ENCODE assay signal across 16 cellular contexts in genomic region chr4:47824844-47825243, GRCh38. TPM values are rescaled to one million over a fixed set of nuclear protein-coding genes. Genes with fewer than 3 reads are reported as not detected.
DNase-seq lines count a peak whose midpoint lies in the region; ATAC-seq lines count a peak whose summit lies in the region.
"Had no signal": no experiment of that assay in that cellular context is flagged by ENCODE, and none has a peak within 500 bp of the region (broad histone marks: within the 10 kb centered on the region; RNA-seq: fewer than 3 reads in every experiment).

No MANE protein-coding gene starts in this region.

- no peaks in the 10 kb centered on the region for H4K20me1 ChIP-seq in BLaER1

- no peaks in the 10 kb centered on the region for H3K9me3 ChIP-seq in BLaER1
- H3K9me3 ChIP-seq: Peyer's patch had no signal

- ATAC-seq in GM19351 (IDR thresholded peaks at IDR 0.05; ENCODE audit: unreplicated experiment) (peak; percentile 56), left ventricle myocardium superior (peak; percentile 92), left colon (no peak)
- no peak for ATAC-seq in activated naive CD4-positive, alpha-beta T cell treated with anti-CD3 and anti-CD28 coated beads, Interleukin-2, amount 50 U/mL, for 72 hours
- ATAC-seq: esophagus mucosa, T-helper 17 cell had no signal

- H3K27ac ChIP-seq in BLaER1, result no peak overlapping the region; the same call in 1 of the 2 replicates
- H3K27ac ChIP-seq: Peyer's patch had no signal

- DNase-seq in KBM-7, result peak; percentile 28
- peak; percentile 78 for DNase-seq in left ventricle myocardium superior
- no peak for DNase-seq in activated naive CD4-positive, alpha-beta T cell treated with anti-CD3 and anti-CD28 coated beads, Interleukin-2, amount 50 U/mL, for 72 hours (ENCODE audit: low spot score in 2 of 2)
- DNase-seq in left colon, result no peak
- no peak for DNase-seq in NK-92 (lab: John Stamatoyannopoulos, UW; ENCODE audit: unreplicated experiment)
- DNase-seq in activated CD4-positive, alpha-beta T cell treated with anti-CD3 and anti-CD28 coated beads, Interleukin-2, amount 50 U/mL, for 4 hours, result no peak
- DNase-seq: activated T-cell treated with anti-CD3 and anti-CD28 coated beads, Interleukin-2, amount 50 U/mL, for 24 hours; amniotic stem cell; Karpas-422; NCI-H2171 treated with DMSO at 0.1 percent for 48 hours; Peyer's patch; T-helper 17 cell had no signal

- H3K4me2 ChIP-seq in BLaER1, result peak overlapping the region; percentile 77

- H3K36me3 Mint-ChIP-seq in activated naive CD4-positive, alpha-beta T cell treated with anti-CD3 and anti-CD28 coated beads, Interleukin-2, amount 50 U/mL, for 72 hours, result no peaks in the 10 kb centered on the region
- H3K36me3 Mint-ChIP-seq: memory B cell had no signal

- H3K4me1 ChIP-seq in BLaER1, result peaks cover 46% of the 10 kb centered on the region
- H3K4me1 ChIP-seq: Peyer's patch had no signal

- H3K27ac Mint-ChIP-seq in activated naive CD4-positive, alpha-beta T cell treated with anti-CD3 and anti-CD28 coated beads, Interleukin-2, amount 50 U/mL, for 72 hours, result no peak overlapping the region
- H3K27ac Mint-ChIP-seq: activated T-cell treated with anti-CD3 and anti-CD28 coated beads, Interleukin-2, amount 50 U/mL, for 24 hours; memory B cell; T-helper 17 cell had no signal

- in situ Hi-C loops in KBM-7 (cut with MboI; ENCODE audit: low pct_unique_long_range_greater_than_20kb, low sequenced_read_pairs), result no loop called here

- intact Hi-C loops in left ventricle myocardium superior (cut with micrococcal nuclease), result loop anchor here (10.0 kb wide), 1 partner anchor 80 kb away; no protein-coding TSS in a partner anchor
- intact Hi-C loops in left colon (cut with DNase I, micrococcal nuclease), result no loop called here

- no peak overlapping the region for H3K4me3 ChIP-seq in BLaER1
- H3K4me3 ChIP-seq: Peyer's patch had no signal

- H3K9ac ChIP-seq in BLaER1, result peak overlapping the region; percentile 57

- no peaks in the 10 kb centered on the region for H3K36me3 ChIP-seq in BLaER1
- H3K36me3 ChIP-seq: Peyer's patch had no signal

- no peaks in the 10 kb centered on the region for H3K9me3 Mint-ChIP-seq in activated naive CD4-positive, alpha-beta T cell treated with anti-CD3 and anti-CD28 coated beads, Interleukin-2, amount 50 U/mL, for 72 hours
- H3K9me3 Mint-ChIP-seq: activated T-cell treated with anti-CD3 and anti-CD28 coated beads, Interleukin-2, amount 50 U/mL, for 24 hours; memory B cell had no signal

- H3K27me3 ChIP-seq in BLaER1, result no peaks in the 10 kb centered on the region
- H3K27me3 ChIP-seq: Peyer's patch had no signal

RNA-seq across cellular contexts. Expression of gene CORIN, which starts 13.0 kb away (rescaled TPM):
- total RNA-seq in left ventricle myocardium superior, result 96.8 TPM
- under 1 TPM; 0.05 to 0.21 TPM for total RNA-seq in activated naive CD4-positive, alpha-beta T cell treated with anti-CD3 and anti-CD28 coated beads, Interleukin-2, amount 50 U/mL, for 72 hours
- 1 to 10 TPM in 1 of 2 donors, under 1 TPM in 1; 0.58 to 1.5 TPM for total RNA-seq in left colon

Comparison
In these comparisons a context has a peak if more than half of its experiments do, and no peak if none do; other contexts are left out.
1. ATAC-seq: peak in GM19351 (single experiment) and left ventricle myocardium superior (single experiment); none in activated naive CD4-positive, alpha-beta T cell treated with anti-CD3 and anti-CD28 coated beads, Interleukin-2, amount 50 U/mL, for 72 hours (0 of 2) and left colon (single experiment).
2. DNase-seq: peak in KBM-7 (single experiment) and left ventricle myocardium superior (single experiment); none in activated naive CD4-positive, alpha-beta T cell treated with anti-CD3 and anti-CD28 coated beads, Interleukin-2, amount 50 U/mL, for 72 hours (0 of 2), left colon (0 of 2), NK-92 (single experiment) and activated CD4-positive, alpha-beta T cell treated with anti-CD3 and anti-CD28 coated beads, Interleukin-2, amount 50 U/mL, for 4 hours (0 of 2).
3. RNA of gene CORIN, which starts 13.0 kb away (total RNA-seq): 96.8 TPM in left ventricle myocardium superior (single experiment); 0.58 to 1.5 TPM in left colon and 0.05 to 0.21 TPM in activated naive CD4-positive, alpha-beta T cell treated with anti-CD3 and anti-CD28 coated beads, Interleukin-2, amount 50 U/mL, for 72 hours; every median in the first group is over 10 times any median in the second.